Comparison of ENCODE assay signal across 15 cellular contexts in genomic region chr1:63807063-63807462, GRCh38. TPM values are rescaled to one million over a fixed set of nuclear protein-coding genes. Genes with fewer than 3 reads are reported as not detected.
"Had no signal": no experiment of that assay in that cellular context is flagged by ENCODE, and none has a peak within 500 bp of the region (broad histone marks: within the 10 kb centered on the region; RNA-seq: fewer than 3 reads in every experiment).

No MANE protein-coding gene starts in this region.

- FAIRE-seq: colon, keratinocyte had no signal

- H3K27me3 ChIP-seq: gastrocnemius medialis, left lung, uterus had no signal

- H3K4me3 ChIP-seq: gastrocnemius medialis, left lung, uterus had no signal

- H3K4me1 ChIP-seq: left lung, parathyroid adenoma, uterus had no signal

- DNase-seq: activated CD4-positive, alpha-beta T cell treated with anti-CD3 and anti-CD28 coated beads, Interleukin-2, amount 50 U/mL, for 4 hours; activated T-cell treated with anti-CD3 and anti-CD28 coated beads, Interleukin-2, amount 50 U/mL, for 4 hours; aorta; effector memory CD8-positive, alpha-beta T cell; gastrocnemius medialis; left lung; stimulated activated CD4-positive, alpha-beta T cell treated with anti-CD3 and anti-CD28 coated beads, Interleukin-15, amount 100 ng/mL, for 24 hours; stimulated activated CD4-positive, alpha-beta T cell treated with anti-CD3 and anti-CD28 coated beads, Interleukin-4, amount 100 ng/mL, for 24 hours; stimulated activated naive CD8-positive, alpha-beta T cell treated with anti-CD3 and anti-CD28 coated beads, Interleukin-15, amount 100 ng/mL, for 72 hours; uterus had no signal

- H3K36me3 ChIP-seq: gastrocnemius medialis, left lung, uterus had no signal

- H3K9me3 ChIP-seq: gastrocnemius medialis, left lung, uterus had no signal

- H3K27ac ChIP-seq: epithelial cell of prostate, gastrocnemius medialis, left lung, parathyroid adenoma, uterus had no signal

RNA-seq across cellular contexts. Expression of gene ROR1, which starts 33.2 kb away (rescaled TPM):
- total RNA-seq: T-helper 2 cell treated with Interferon-gamma antibody and Interleukin-4, amounts not matched to agents 100 ng/mL and 5 ng/mL, for 36 hours had no signal
